1 cellular context compared by ENCODE assay signal in genomic region chr2:208265807-208266640, GRCh38.
TF ChIP-seq lines count a peak whose summit lies in the region.

TSS of gene PIKFYVE (plus strand) at chr2:208266255. CDS start at chr2:208271520, 5,265 bp downstream.

TF ChIP-seq in GM12878, 131 proteins besides CTCF, POLR2A, EP300 and RAD21 (continued from another document and continues in another):
- TF ChIP-seq, protein P1, sequence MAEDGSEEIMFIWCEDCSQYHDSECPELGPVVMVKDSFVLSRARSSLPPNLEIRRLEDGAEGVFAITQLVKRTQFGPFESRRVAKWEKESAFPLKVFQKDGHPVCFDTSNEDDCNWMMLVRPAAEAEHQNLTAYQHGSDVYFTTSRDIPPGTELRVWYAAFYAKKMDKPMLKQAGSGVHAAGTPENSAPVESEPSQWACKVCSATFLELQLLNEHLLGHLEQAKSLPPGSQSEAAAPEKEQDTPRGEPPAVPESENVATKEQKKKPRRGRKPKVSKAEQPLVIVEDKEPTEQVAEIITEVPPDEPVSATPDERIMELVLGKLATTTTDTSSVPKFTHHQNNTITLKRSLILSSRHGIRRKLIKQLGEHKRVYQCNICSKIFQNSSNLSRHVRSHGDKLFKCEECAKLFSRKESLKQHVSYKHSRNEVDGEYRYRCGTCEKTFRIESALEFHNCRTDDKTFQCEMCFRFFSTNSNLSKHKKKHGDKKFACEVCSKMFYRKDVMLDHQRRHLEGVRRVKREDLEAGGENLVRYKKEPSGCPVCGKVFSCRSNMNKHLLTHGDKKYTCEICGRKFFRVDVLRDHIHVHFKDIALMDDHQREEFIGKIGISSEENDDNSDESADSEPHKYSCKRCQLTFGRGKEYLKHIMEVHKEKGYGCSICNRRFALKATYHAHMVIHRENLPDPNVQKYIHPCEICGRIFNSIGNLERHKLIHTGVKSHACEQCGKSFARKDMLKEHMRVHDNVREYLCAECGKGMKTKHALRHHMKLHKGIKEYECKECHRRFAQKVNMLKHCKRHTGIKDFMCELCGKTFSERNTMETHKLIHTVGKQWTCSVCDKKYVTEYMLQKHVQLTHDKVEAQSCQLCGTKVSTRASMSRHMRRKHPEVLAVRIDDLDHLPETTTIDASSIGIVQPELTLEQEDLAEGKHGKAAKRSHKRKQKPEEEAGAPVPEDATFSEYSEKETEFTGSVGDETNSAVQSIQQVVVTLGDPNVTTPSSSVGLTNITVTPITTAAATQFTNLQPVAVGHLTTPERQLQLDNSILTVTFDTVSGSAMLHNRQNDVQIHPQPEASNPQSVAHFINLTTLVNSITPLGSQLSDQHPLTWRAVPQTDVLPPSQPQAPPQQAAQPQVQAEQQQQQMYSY (CRISPR knock-in tag; IDR thresholded peaks at IDR 0.05): no peak
- TF ChIP-seq, protein P2, sequence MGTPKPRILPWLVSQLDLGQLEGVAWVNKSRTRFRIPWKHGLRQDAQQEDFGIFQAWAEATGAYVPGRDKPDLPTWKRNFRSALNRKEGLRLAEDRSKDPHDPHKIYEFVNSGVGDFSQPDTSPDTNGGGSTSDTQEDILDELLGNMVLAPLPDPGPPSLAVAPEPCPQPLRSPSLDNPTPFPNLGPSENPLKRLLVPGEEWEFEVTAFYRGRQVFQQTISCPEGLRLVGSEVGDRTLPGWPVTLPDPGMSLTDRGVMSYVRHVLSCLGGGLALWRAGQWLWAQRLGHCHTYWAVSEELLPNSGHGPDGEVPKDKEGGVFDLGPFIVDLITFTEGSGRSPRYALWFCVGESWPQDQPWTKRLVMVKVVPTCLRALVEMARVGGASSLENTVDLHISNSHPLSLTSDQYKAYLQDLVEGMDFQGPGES (IDR thresholded peaks at IDR 0.05): no peak
- TF ChIP-seq RCOR1 (conservative IDR thresholded peaks at IDR 0.05; ENCODE audit: low read depth, low read length) (0 out of 2 replicates have a peak, but pooled peaks have one; percentile 62), ZNF207 (IDR thresholded peaks at IDR 0.05; ENCODE audit: borderline replicate concordance) (peak; percentile 58; the same call in 1 of the 2 replicates), HDAC6 (IDR thresholded peaks at IDR 0.05; ENCODE audit: unreplicated experiment) (no peak), PML (IDR thresholded peaks at IDR 0.05; ENCODE audit: low read length) (peak; percentile 78), ATF2 (IDR thresholded peaks at IDR 0.05; ENCODE audit: low read length) (no peak), POU2F2 (IDR thresholded peaks at IDR 0.05; ENCODE audit: borderline replicate concordance, low read depth, low read length) (no peak; the same call in 1 of the 3 replicates), ZNF217 (IDR thresholded peaks at IDR 0.05) (0 out of 2 replicates have a peak, but pooled peaks have one; percentile 41), NR2C2 (IDR thresholded peaks at IDR 0.05; ENCODE audit: borderline replicate concordance, control insufficient read depth, insufficient read length, low read depth) (peak; percentile 89), BRCA1 (IDR thresholded peaks at IDR 0.05; ENCODE audit: low read depth, low read length) (no peak), FOXM1 (IDR thresholded peaks at IDR 0.05; ENCODE audit: low read depth, low read length) (peak; percentile 63; the same call in 1 of the 2 replicates), DPF2 (IDR thresholded peaks at IDR 0.05) (peak; percentile 67; the same call in 1 of the 2 replicates), SUZ12 (IDR thresholded peaks at IDR 0.05; ENCODE audit: unreplicated experiment) (no peak), BHLHE40 (IDR thresholded peaks at IDR 0.05; ENCODE audit: borderline replicate concordance in 1 of 2, low read depth in 2 of 2, low read length in 1 of 2) (peak; percentile 93 to 96), MEF2B (IDR thresholded peaks at IDR 0.05; ENCODE audit: partially characterized antibody, poor library complexity, severe bottlenecking) (peak; percentile 61), CREM (IDR thresholded peaks at IDR 0.05; ENCODE audit: low read depth) (peak; percentile 83), HDGF (IDR thresholded peaks at IDR 0.05) (0 out of 2 replicates have a peak, but pooled peaks have one; percentile 61), PBX3 (IDR thresholded peaks at IDR 0.05; ENCODE audit: insufficient replicate concordance, low read depth, low read length) (peak; percentile 58), MYB (IDR thresholded peaks at IDR 0.05; ENCODE audit: borderline replicate concordance, low read depth, low read length) (peak; percentile 34; the same call in 1 of the 2 replicates), CBFB (IDR thresholded peaks at IDR 0.05; ENCODE audit: low read depth) (peak; percentile 84), ETV6 (conservative IDR thresholded peaks at IDR 0.05 in 1 of 2, IDR thresholded peaks at IDR 0.05 in 1 of 2; ENCODE audit: borderline replicate concordance in 1 of 2, low read depth in 1 of 2) (peak in 1 of 2 experiments; percentile 81; a peak in 2 of 4 replicates), SRF (IDR thresholded peaks at IDR 0.05; ENCODE audit: low read depth in 2 of 2, low read length in 2 of 2) (peak; percentile 70 to 97), JUND (IDR thresholded peaks at IDR 0.05; ENCODE audit: low read depth, low read length) (no peak), BCL11A (IDR thresholded peaks at IDR 0.05; ENCODE audit: low read depth, low read length) (0 out of 2 replicates have a peak, but pooled peaks have one; percentile 29), IKZF1 (conservative IDR thresholded peaks at IDR 0.05) (peak; percentile 93), SMAD5 (IDR thresholded peaks at IDR 0.05; ENCODE audit: low read depth) (0 out of 2 replicates have a peak, but pooled peaks have one; percentile 14), GATAD2B (conservative IDR thresholded peaks at IDR 0.05; ENCODE audit: low read depth) (peak; percentile 84; the same call in 1 of the 2 replicates), NR2C1 (IDR thresholded peaks at IDR 0.05) (peak; percentile 72), MTA3 (IDR thresholded peaks at IDR 0.05; ENCODE audit: borderline replicate concordance, low read length) (no peak), LARP7 (IDR thresholded peaks at IDR 0.05) (peak; percentile 40; the same call in 1 of the 2 replicates), NFYA (IDR thresholded peaks at IDR 0.05; ENCODE audit: borderline replicate concordance, low read depth, low read length) (no peak), IKZF2 (IDR thresholded peaks at IDR 0.05) (peak; percentile 89 to 91), NR2F1 (conservative IDR thresholded peaks at IDR 0.05) (peak; percentile 86), STAT3 (IDR thresholded peaks at IDR 0.05; ENCODE audit: low read depth, low read length) (no peak), RFX5 (IDR thresholded peaks at IDR 0.05; ENCODE audit: low read depth, low read length) (0 out of 2 replicates have a peak, but pooled peaks have one; percentile 44), ZNF622 (IDR thresholded peaks at IDR 0.05) (no peak), ZNF592 (IDR thresholded peaks at IDR 0.05) (no peak), SP1 (IDR thresholded peaks at IDR 0.05; ENCODE audit: low read depth, low read length) (peak; percentile 53)
- TF ChIP-seq, protein P3, sequence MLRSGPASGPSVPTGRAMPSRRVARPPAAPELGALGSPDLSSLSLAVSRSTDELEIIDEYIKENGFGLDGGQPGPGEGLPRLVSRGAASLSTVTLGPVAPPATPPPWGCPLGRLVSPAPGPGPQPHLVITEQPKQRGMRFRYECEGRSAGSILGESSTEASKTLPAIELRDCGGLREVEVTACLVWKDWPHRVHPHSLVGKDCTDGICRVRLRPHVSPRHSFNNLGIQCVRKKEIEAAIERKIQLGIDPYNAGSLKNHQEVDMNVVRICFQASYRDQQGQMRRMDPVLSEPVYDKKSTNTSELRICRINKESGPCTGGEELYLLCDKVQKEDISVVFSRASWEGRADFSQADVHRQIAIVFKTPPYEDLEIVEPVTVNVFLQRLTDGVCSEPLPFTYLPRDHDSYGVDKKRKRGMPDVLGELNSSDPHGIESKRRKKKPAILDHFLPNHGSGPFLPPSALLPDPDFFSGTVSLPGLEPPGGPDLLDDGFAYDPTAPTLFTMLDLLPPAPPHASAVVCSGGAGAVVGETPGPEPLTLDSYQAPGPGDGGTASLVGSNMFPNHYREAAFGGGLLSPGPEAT (IDR thresholded peaks at IDR 0.05; ENCODE audit: low read depth): peak; percentile 98
- TF ChIP-seq, protein P4, sequence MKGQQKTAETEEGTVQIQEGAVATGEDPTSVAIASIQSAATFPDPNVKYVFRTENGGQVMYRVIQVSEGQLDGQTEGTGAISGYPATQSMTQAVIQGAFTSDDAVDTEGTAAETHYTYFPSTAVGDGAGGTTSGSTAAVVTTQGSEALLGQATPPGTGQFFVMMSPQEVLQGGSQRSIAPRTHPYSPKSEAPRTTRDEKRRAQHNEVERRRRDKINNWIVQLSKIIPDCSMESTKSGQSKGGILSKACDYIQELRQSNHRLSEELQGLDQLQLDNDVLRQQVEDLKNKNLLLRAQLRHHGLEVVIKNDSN (IDR thresholded peaks at IDR 0.05; ENCODE audit: borderline replicate concordance, extremely low read length, insufficient read depth, low read depth, low read length): peak; percentile 61
- TF ChIP-seq, protein P5, sequence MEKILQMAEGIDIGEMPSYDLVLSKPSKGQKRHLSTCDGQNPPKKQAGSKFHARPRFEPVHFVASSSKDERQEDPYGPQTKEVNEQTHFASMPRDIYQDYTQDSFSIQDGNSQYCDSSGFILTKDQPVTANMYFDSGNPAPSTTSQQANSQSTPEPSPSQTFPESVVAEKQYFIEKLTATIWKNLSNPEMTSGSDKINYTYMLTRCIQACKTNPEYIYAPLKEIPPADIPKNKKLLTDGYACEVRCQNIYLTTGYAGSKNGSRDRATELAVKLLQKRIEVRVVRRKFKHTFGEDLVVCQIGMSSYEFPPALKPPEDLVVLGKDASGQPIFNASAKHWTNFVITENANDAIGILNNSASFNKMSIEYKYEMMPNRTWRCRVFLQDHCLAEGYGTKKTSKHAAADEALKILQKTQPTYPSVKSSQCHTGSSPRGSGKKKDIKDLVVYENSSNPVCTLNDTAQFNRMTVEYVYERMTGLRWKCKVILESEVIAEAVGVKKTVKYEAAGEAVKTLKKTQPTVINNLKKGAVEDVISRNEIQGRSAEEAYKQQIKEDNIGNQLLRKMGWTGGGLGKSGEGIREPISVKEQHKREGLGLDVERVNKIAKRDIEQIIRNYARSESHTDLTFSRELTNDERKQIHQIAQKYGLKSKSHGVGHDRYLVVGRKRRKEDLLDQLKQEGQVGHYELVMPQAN (conservative IDR thresholded peaks at IDR 0.05): peak; percentile 71
- TF ChIP-seq, protein P6, sequence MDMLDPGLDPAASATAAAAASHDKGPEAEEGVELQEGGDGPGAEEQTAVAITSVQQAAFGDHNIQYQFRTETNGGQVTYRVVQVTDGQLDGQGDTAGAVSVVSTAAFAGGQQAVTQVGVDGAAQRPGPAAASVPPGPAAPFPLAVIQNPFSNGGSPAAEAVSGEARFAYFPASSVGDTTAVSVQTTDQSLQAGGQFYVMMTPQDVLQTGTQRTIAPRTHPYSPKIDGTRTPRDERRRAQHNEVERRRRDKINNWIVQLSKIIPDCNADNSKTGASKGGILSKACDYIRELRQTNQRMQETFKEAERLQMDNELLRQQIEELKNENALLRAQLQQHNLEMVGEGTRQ (IDR thresholded peaks at IDR 0.05; ENCODE audit: borderline replicate concordance, low read depth, low read length): peak; percentile 40
- TF ChIP-seq, protein P7, sequence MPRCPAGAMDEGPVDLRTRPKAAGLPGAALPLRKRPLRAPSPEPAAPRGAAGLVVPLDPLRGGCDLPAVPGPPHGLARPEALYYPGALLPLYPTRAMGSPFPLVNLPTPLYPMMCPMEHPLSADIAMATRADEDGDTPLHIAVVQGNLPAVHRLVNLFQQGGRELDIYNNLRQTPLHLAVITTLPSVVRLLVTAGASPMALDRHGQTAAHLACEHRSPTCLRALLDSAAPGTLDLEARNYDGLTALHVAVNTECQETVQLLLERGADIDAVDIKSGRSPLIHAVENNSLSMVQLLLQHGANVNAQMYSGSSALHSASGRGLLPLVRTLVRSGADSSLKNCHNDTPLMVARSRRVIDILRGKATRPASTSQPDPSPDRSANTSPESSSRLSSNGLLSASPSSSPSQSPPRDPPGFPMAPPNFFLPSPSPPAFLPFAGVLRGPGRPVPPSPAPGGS (IDR thresholded peaks at IDR 0.05; ENCODE audit: borderline replicate concordance, insufficient read depth, low read depth, low read length, poor library complexity, severe bottlenecking): peak; percentile 41
